Comparison of ENCODE assay signal across 14 cellular contexts in the genomic region with DNA sequence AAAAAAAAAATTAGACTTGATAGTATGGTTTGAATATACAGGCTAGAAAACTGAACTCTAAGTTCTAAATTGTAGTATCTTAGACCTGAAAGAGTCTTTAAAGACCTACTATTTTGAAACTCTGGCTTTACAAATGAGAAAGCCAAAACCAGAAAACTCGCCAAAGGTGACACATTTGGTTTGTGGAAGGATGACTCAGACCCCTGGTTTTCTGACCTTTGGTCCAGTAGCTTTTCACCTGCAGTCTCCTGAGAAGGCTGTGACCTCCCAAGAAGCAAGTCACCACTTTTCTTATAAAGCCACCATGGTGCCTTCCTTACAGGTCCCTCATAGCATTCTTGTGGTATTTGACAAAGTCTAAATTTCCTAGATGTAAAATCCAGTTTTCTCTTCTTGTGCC.
DNase-seq lines count a peak whose midpoint lies in the region; ATAC-seq and TF ChIP-seq lines count a peak whose summit lies in the region.
"Had no signal": no experiment of that assay in that cellular context is flagged by ENCODE, and none has a peak within 500 bp of the region (broad histone marks: within the 10 kb centered on the region; RNA-seq: fewer than 3 reads in every experiment).

No MANE protein-coding gene starts in this region.

- no peak overlapping the region for H3K4me2 ChIP-seq in GM23248 (ENCODE audit: unreplicated experiment)
- H3K4me2 ChIP-seq in OCI-LY7 (ENCODE audit: low read length) = no peak overlapping the region

- in situ Hi-C loops in GM23248 (cut with MboI) = no loop called here

- H3K27me3 ChIP-seq in GM23248 (replicated peaks; ENCODE audit: insufficient read depth) = no peaks in the 10 kb centered on the region; the same call in 1 of the 2 replicates
- H3K27me3 ChIP-seq: body of pancreas, foreskin keratinocyte, upper lobe of right lung had no signal

- no peak overlapping the region for H3K4me3 Mint-ChIP-seq in stimulated activated naive CD8-positive, alpha-beta T cell treated with anti-CD3 and anti-CD28 coated beads, Interleukin-15, Interleukin-2, amounts not matched to agents 100 ng/mL and 50 ng/mL, for 24 hours
- H3K4me3 Mint-ChIP-seq in naive thymus-derived CD8-positive, alpha-beta T cell = peak overlapping the region in 1 of 10 donors; percentile 20
- no peak overlapping the region for H3K4me3 Mint-ChIP-seq in endothelial cell (ENCODE audit: unreplicated experiment)

- H3K27ac ChIP-seq in GM23248 = no peak overlapping the region
- no peak overlapping the region for H3K27ac ChIP-seq in OCI-LY7 (ENCODE audit: low read depth, low read length, poor library complexity, severe bottlenecking)
- H3K27ac ChIP-seq: body of pancreas, foreskin keratinocyte, upper lobe of right lung had no signal

- intact Hi-C loops in OCI-LY7 (cut with micrococcal nuclease; ENCODE audit: unreplicated experiment) = loop anchor here (2.0 to 10.0 kb wide), 4 partner anchors 64 to 959 kb away; a partner anchor contains a TSS

- H3K4me1 Mint-ChIP-seq in stimulated activated naive CD8-positive, alpha-beta T cell treated with anti-CD3 and anti-CD28 coated beads, Interleukin-15, Interleukin-2, amounts not matched to agents 100 ng/mL and 50 ng/mL, for 24 hours (ENCODE audit: low read depth) = peaks cover 21% of the 10 kb centered on the region
- peaks cover 7 to 23% (median 16%) of the 10 kb centered on the region in 4 donors for H3K4me1 Mint-ChIP-seq in naive thymus-derived CD8-positive, alpha-beta T cell
- no peaks in the 10 kb centered on the region for H3K4me1 Mint-ChIP-seq in endothelial cell (ENCODE audit: unreplicated experiment)

- no peak for DNase-seq in activated naive CD4-positive, alpha-beta T cell treated with anti-CD3 and anti-CD28 coated beads, Interleukin-2, amount 50 U/mL, for 72 hours (ENCODE audit: low spot score in 2 of 2)
- no peak for DNase-seq in activated naive CD4-positive, alpha-beta T cell (lab: John Stamatoyannopoulos, UW)
- DNase-seq in GM23248 = peak; percentile 14
- no peak for DNase-seq in OCI-LY7 (ENCODE audit: low spot score)
- no peak for DNase-seq in naive thymus-derived CD8-positive, alpha-beta T cell
- no peak for DNase-seq in endothelial cell (ENCODE audit: low spot score)
- DNase-seq in RPMI8226 = no peak
- DNase-seq: activated T-cell treated with anti-CD3 and anti-CD28 coated beads, Interleukin-2, amount 50 U/mL, for 48 hours; body of pancreas; DMS153; effector memory CD4-positive, alpha-beta T cell; foreskin keratinocyte; upper lobe of right lung had no signal

- H2AFZ ChIP-seq in GM23248 (no peak overlapping the region), OCI-LY7 (ENCODE audit: low read length) (0 out of 2 replicates have a peak overlapping the region, but pooled peaks have one; percentile 33)

- H3K79me2 ChIP-seq in GM23248 (ENCODE audit: insufficient read depth) (no peaks in the 10 kb centered on the region), OCI-LY7 (ENCODE audit: insufficient read depth, low read depth, low read length) (no peaks in the 10 kb centered on the region)

- H3K9ac ChIP-seq in GM23248 = no peak overlapping the region

- H3K9me3 ChIP-seq in GM23248 (ENCODE audit: low read depth) = no peaks in the 10 kb centered on the region
- no peaks in the 10 kb centered on the region for H3K9me3 ChIP-seq in OCI-LY7 (ENCODE audit: low read length)
- H3K9me3 ChIP-seq: body of pancreas, upper lobe of right lung had no signal

- ATAC-seq in activated naive CD4-positive, alpha-beta T cell treated with anti-CD3 and anti-CD28 coated beads, Interleukin-2, amount 50 U/mL, for 72 hours = peak; percentile 79 to 94
- ATAC-seq in naive thymus-derived CD8-positive, alpha-beta T cell = no peak
- ATAC-seq: body of pancreas, foreskin keratinocyte, upper lobe of right lung had no signal

- peaks cover 3 to 14% of the 10 kb centered on the region in 2 donors for H3K9me3 Mint-ChIP-seq in activated naive CD4-positive, alpha-beta T cell treated with anti-CD3 and anti-CD28 coated beads, Interleukin-2, amount 50 U/mL, for 72 hours
- no peaks in the 10 kb centered on the region for H3K9me3 Mint-ChIP-seq in stimulated activated naive CD8-positive, alpha-beta T cell treated with anti-CD3 and anti-CD28 coated beads, Interleukin-15, Interleukin-2, amounts not matched to agents 100 ng/mL and 50 ng/mL, for 24 hours
- H3K9me3 Mint-ChIP-seq in naive thymus-derived CD8-positive, alpha-beta T cell = peaks cover 0 to 15% (median 7%) of the 10 kb centered on the region in 9 donors
- H3K9me3 Mint-ChIP-seq in endothelial cell (ENCODE audit: unreplicated experiment) = no peaks in the 10 kb centered on the region

- no peaks in the 10 kb centered on the region for H4K20me1 ChIP-seq in GM23248 (ENCODE audit: insufficient read depth)
- H4K20me1 ChIP-seq in OCI-LY7 (ENCODE audit: insufficient read depth, low read length) = no peaks in the 10 kb centered on the region

- H3K9me2 ChIP-seq in GM23248 (ENCODE audit: insufficient read depth) = no peaks in the 10 kb centered on the region
- no peaks in the 10 kb centered on the region for H3K9me2 ChIP-seq in OCI-LY7 (ENCODE audit: insufficient read depth, low read length)

- WGBS in GM23248 (ENCODE audit: low coverage in 1 of 2, low lambda C conversion rate in 2 of 2, missing lambda C conversion rate in 2 of 2), 2 experiments = 79 to 81% methylated on average over 1 of the region's 1 CpG

- no peaks in the 10 kb centered on the region for H3K4me1 ChIP-seq in GM23248 (ENCODE audit: insufficient read depth)
- peaks cover 19% of the 10 kb centered on the region for H3K4me1 ChIP-seq in OCI-LY7 (ENCODE audit: insufficient read depth, low read length, poor library complexity, severe bottlenecking)
- H3K4me1 ChIP-seq: body of pancreas, upper lobe of right lung had no signal

- H3K36me3 Mint-ChIP-seq in activated naive CD4-positive, alpha-beta T cell treated with anti-CD3 and anti-CD28 coated beads, Interleukin-2, amount 50 U/mL, for 72 hours = peaks cover 4 to 12% of the 10 kb centered on the region in 2 donors
- H3K36me3 Mint-ChIP-seq in stimulated activated naive CD8-positive, alpha-beta T cell treated with anti-CD3 and anti-CD28 coated beads, Interleukin-15, Interleukin-2, amounts not matched to agents 100 ng/mL and 50 ng/mL, for 24 hours (ENCODE audit: low read depth) = no peaks in the 10 kb centered on the region
- peaks cover 0 to 5% (median 0%) of the 10 kb centered on the region in 3 donors for H3K36me3 Mint-ChIP-seq in naive thymus-derived CD8-positive, alpha-beta T cell
- H3K36me3 Mint-ChIP-seq in endothelial cell (ENCODE audit: low read depth, unreplicated experiment) = no peaks in the 10 kb centered on the region

- no TSS peak for BruUV-seq in OCI-LY7 (replicated peaks; lab: Mats Ljungman, UMichigan)

- no peaks in the 10 kb centered on the region for H3K27me3 Mint-ChIP-seq in stimulated activated naive CD8-positive, alpha-beta T cell treated with anti-CD3 and anti-CD28 coated beads, Interleukin-15, Interleukin-2, amounts not matched to agents 100 ng/mL and 50 ng/mL, for 24 hours
- no peaks in the 10 kb centered on the region for H3K27me3 Mint-ChIP-seq in naive thymus-derived CD8-positive, alpha-beta T cell
- peaks cover 4% of the 10 kb centered on the region for H3K27me3 Mint-ChIP-seq in endothelial cell (ENCODE audit: unreplicated experiment)

- no peaks in the 10 kb centered on the region for H3F3A ChIP-seq in GM23248 (ENCODE audit: insufficient read depth)

- peak overlapping the region in 1 of 2 donors; percentile 64 for H3K27ac Mint-ChIP-seq in activated naive CD4-positive, alpha-beta T cell treated with anti-CD3 and anti-CD28 coated beads, Interleukin-2, amount 50 U/mL, for 72 hours
- peak overlapping the region; percentile 27 for H3K27ac Mint-ChIP-seq in stimulated activated naive CD8-positive, alpha-beta T cell treated with anti-CD3 and anti-CD28 coated beads, Interleukin-15, Interleukin-2, amounts not matched to agents 100 ng/mL and 50 ng/mL, for 24 hours
- H3K27ac Mint-ChIP-seq in naive thymus-derived CD8-positive, alpha-beta T cell = peak overlapping the region in 3 of 10 donors; percentile 40 to 85 (median 72)
- no peak overlapping the region for H3K27ac Mint-ChIP-seq in endothelial cell (ENCODE audit: unreplicated experiment)

- no peak for TF ChIP-seq CTCF in OCI-LY7 (conservative IDR thresholded peaks at IDR 0.05; ENCODE audit: low read length)
- no peak for TF ChIP-seq CTCF in endothelial cell (IDR thresholded peaks at IDR 0.05; ENCODE audit: unreplicated experiment)

- H3K36me3 ChIP-seq in GM23248 (ENCODE audit: low read depth) (no peaks in the 10 kb centered on the region), OCI-LY7 (ENCODE audit: insufficient read depth, low read length) (no peaks in the 10 kb centered on the region)
- H3K36me3 ChIP-seq: upper lobe of right lung had no signal

- POLR2A ChIA-PET in OCI-LY7 (lab: Charles Lee) = interaction anchor here (1.2 kb wide), 1 partner anchor 16 kb away, joined by 5 read pairs; no protein-coding TSS in a partner anchor
- POLR2A ChIA-PET in naive thymus-derived CD8-positive, alpha-beta T cell (lab: Charles Lee) = no interaction called here

- CTCF ChIA-PET in OCI-LY7 (lab: Charles Lee; ENCODE audit: unreplicated experiment) = no interaction called here

- H3K4me3 ChIP-seq in GM23248 (no peak overlapping the region), OCI-LY7 (ENCODE audit: low read depth, low read length, poor library complexity, severe bottlenecking) (no peak overlapping the region)
- H3K4me3 ChIP-seq: body of pancreas, upper lobe of right lung had no signal

Comparison
In these comparisons a context has a peak if more than half of its experiments do, and no peak if none do; other contexts are left out.
1. ATAC-seq: peak in activated naive CD4-positive, alpha-beta T cell treated with anti-CD3 and anti-CD28 coated beads, Interleukin-2, amount 50 U/mL, for 72 hours (2 of 2); none in naive thymus-derived CD8-positive, alpha-beta T cell (0 of 2).